Comparison of ENCODE assay signal across 23 cellular contexts in genomic region chr16:81061855-81062608, GRCh38. TPM values are rescaled to one million over a fixed set of nuclear protein-coding genes. Genes with fewer than 3 reads are reported as not detected.
DNase-seq lines count a peak whose midpoint lies in the region; ATAC-seq, FAIRE-seq and TF ChIP-seq lines count a peak whose summit lies in the region.
"Had no signal": no experiment of that assay in that cellular context is flagged by ENCODE, and none has a peak within 500 bp of the region (broad histone marks: within the 10 kb centered on the region; RNA-seq: fewer than 3 reads in every experiment).

No MANE protein-coding gene starts in this region.

- TF ChIP-seq CTCF in GM23338 (conservative IDR thresholded peaks at IDR 0.05; ENCODE audit: low read depth in 2 of 2) (peak in 1 of 2 experiments; percentile 53; a peak in 2 of 4 replicates), OCI-LY1 (IDR thresholded peaks at IDR 0.05; ENCODE audit: low read length) (peak; percentile 15; the same call in 1 of the 2 replicates), endodermal cell (conservative IDR thresholded peaks at IDR 0.05) (peak; percentile 43), osteoblast (IDR thresholded peaks at IDR 0.05; ENCODE audit: extremely low read depth, low read depth, low read length) (no peak), tibial nerve (IDR thresholded peaks at IDR 0.05) (no peak)

- no peak for TF ChIP-seq EP300 in tibial nerve (IDR thresholded peaks at IDR 0.05)

- no peak for FAIRE-seq in urothelium cell line (lab: Jason Lieb, UNC)
- FAIRE-seq: A549, HTR-8/SVneo had no signal

- H3K27ac ChIP-seq in GM23338 (ENCODE audit: low read depth), result 0 out of 2 replicates have a peak overlapping the region, but pooled peaks have one; percentile 39
- no peak overlapping the region for H3K27ac ChIP-seq in OCI-LY1 (ENCODE audit: low read depth, low read length, poor library complexity, severe bottlenecking)
- no peak overlapping the region for H3K27ac ChIP-seq in endodermal cell (ENCODE audit: low read depth, low read length)
- no peak overlapping the region for H3K27ac ChIP-seq in osteoblast (ENCODE audit: low read depth, low read length)
- H3K27ac ChIP-seq in tibial nerve, result no peak overlapping the region
- H3K27ac ChIP-seq: A549, PC-9 had no signal

- H3F3A ChIP-seq in GM23338 (replicated peaks; ENCODE audit: low read depth) (0 out of 2 replicates have a peak, but pooled peaks cover 3% of the 10 kb centered on the region), OCI-LY1 (ENCODE audit: insufficient read depth, low read length) (no peaks in the 10 kb centered on the region)

- H3K9me3 Mint-ChIP-seq in GM23338, result no peaks in the 10 kb centered on the region
- H3K9me3 Mint-ChIP-seq in endodermal cell, result no peaks in the 10 kb centered on the region
- H3K9me3 Mint-ChIP-seq: IgD-negative memory B cell had no signal

- H3K4me3 Mint-ChIP-seq in GM23338, result no peak overlapping the region
- no peak overlapping the region for H3K4me3 Mint-ChIP-seq in endodermal cell
- H3K4me3 Mint-ChIP-seq: B cell; CD4-positive, CD25-positive, alpha-beta regulatory T cell; IgD-negative memory B cell had no signal

- no peak overlapping the region for H3K27ac Mint-ChIP-seq in GM23338
- H3K27ac Mint-ChIP-seq in endodermal cell, result no peak overlapping the region
- H3K27ac Mint-ChIP-seq: B cell; CD4-positive, CD25-positive, alpha-beta regulatory T cell had no signal

- H3K4me2 ChIP-seq in GM23338 (0 out of 2 replicates have a peak overlapping the region, but pooled peaks have one; percentile 66), OCI-LY1 (ENCODE audit: low read length) (no peak overlapping the region), osteoblast (ENCODE audit: insufficient read depth, low read length) (no peak overlapping the region)
- H3K4me2 ChIP-seq: A549, PC-9 had no signal

- DNase-seq in GM23338 (ENCODE audit: low spot score) (no peak), endodermal cell (no peak), retina (peak; percentile 8), osteoblast (ENCODE audit: insufficient read length, low spot score, missing footprints) (no peak), urothelium cell line (ENCODE audit: low spot score) (no peak), tibial nerve (ENCODE audit: low spot score in 2 of 2) (no peak)
- DNase-seq: CD4-positive, CD25-positive, alpha-beta regulatory T cell; EL; GF-D8; Karpas-422; NCI-H1694; NCI-H2081; NCI-H446; NCI-H526; PC-9; RPMI8226; SHP77 had no signal

- no peak for TF ChIP-seq POLR2A in tibial nerve (IDR thresholded peaks at IDR 0.05)

- no peaks in the 10 kb centered on the region for H4K20me1 ChIP-seq in GM23338 (replicated peaks; ENCODE audit: insufficient read depth)
- H4K20me1 ChIP-seq in OCI-LY1 (ENCODE audit: insufficient read depth, low read length), result no peaks in the 10 kb centered on the region
- no peaks in the 10 kb centered on the region for H4K20me1 ChIP-seq in osteoblast (ENCODE audit: insufficient read depth, low read length)

- no peaks in the 10 kb centered on the region for H3K9me3 ChIP-seq in OCI-LY1 (ENCODE audit: low read length)
- H3K9me3 ChIP-seq in endodermal cell (ENCODE audit: control insufficient read depth, low read length), result no peaks in the 10 kb centered on the region
- no peaks in the 10 kb centered on the region for H3K9me3 ChIP-seq in osteoblast (ENCODE audit: low read depth, low read length)
- H3K9me3 ChIP-seq in tibial nerve, result no peaks in the 10 kb centered on the region
- H3K9me3 ChIP-seq: A549, HAP-1 had no signal

- H3K4me1 ChIP-seq in GM23338 (ENCODE audit: insufficient read depth) (peaks cover 19% of the 10 kb centered on the region), OCI-LY1 (ENCODE audit: insufficient read depth, low read length, severe bottlenecking) (no peaks in the 10 kb centered on the region), endodermal cell (ENCODE audit: control insufficient read depth, insufficient read depth, low read length) (no peaks in the 10 kb centered on the region), osteoblast (ENCODE audit: insufficient read depth, low read length) (no peaks in the 10 kb centered on the region), tibial nerve (no peaks in the 10 kb centered on the region)
- H3K4me1 ChIP-seq: A549 had no signal

- H3K27me3 Mint-ChIP-seq in GM23338 (ENCODE audit: insufficient read depth, low read depth, poor library complexity) (peaks cover 2% of the 10 kb centered on the region), endodermal cell (ENCODE audit: insufficient read depth) (no peaks in the 10 kb centered on the region)
- H3K27me3 Mint-ChIP-seq: B cell, IgD-negative memory B cell had no signal

- H3K9ac ChIP-seq in OCI-LY1 (ENCODE audit: low read length), result no peak overlapping the region
- no peak overlapping the region for H3K9ac ChIP-seq in endodermal cell (ENCODE audit: extremely low read depth, low read length, poor library complexity, severe bottlenecking)

- peaks cover 23% of the 10 kb centered on the region for H3K4me1 Mint-ChIP-seq in GM23338
- H3K4me1 Mint-ChIP-seq in endodermal cell, result no peaks in the 10 kb centered on the region
- H3K4me1 Mint-ChIP-seq: B cell, IgD-negative memory B cell had no signal

- WGBS in endodermal cell (ENCODE audit: insufficient coverage in 1 of 2, insufficient read length in 1 of 2), 2 experiments, result 92% methylated on average over 4 to 9 of the region's 10 CpGs
- 78 to 81% methylated on average over 10 of the region's 10 CpGs for WGBS in tibial nerve, 2 donors

- H3K27me3 ChIP-seq in GM23338 (ENCODE audit: insufficient read depth) (no peaks in the 10 kb centered on the region), OCI-LY1 (ENCODE audit: insufficient read depth, low read length) (no peaks in the 10 kb centered on the region), endodermal cell (ENCODE audit: control insufficient read depth, insufficient read depth, low read length, poor library complexity, severe bottlenecking) (no peaks in the 10 kb centered on the region), osteoblast (ENCODE audit: insufficient read depth, low read length) (no peaks in the 10 kb centered on the region), tibial nerve (no peaks in the 10 kb centered on the region)

- peak; percentile 61 for ATAC-seq in GM23338
- ATAC-seq: A549 had no signal

- H3K4me3 ChIP-seq in GM23338, result no peak overlapping the region
- H3K4me3 ChIP-seq in OCI-LY1 (ENCODE audit: low read depth, low read length, poor library complexity, severe bottlenecking), result no peak overlapping the region
- H3K4me3 ChIP-seq in endodermal cell (ENCODE audit: low read length), result no peak overlapping the region
- H3K4me3 ChIP-seq in osteoblast (ENCODE audit: insufficient read depth, low read length), result no peak overlapping the region
- H3K4me3 ChIP-seq in tibial nerve, result no peak overlapping the region
- H3K4me3 ChIP-seq: A549, HAP-1, PC-9 had no signal

- H3K79me2 ChIP-seq in GM23338 (replicated peaks; ENCODE audit: insufficient read depth), result no peaks in the 10 kb centered on the region
- H3K79me2 ChIP-seq in OCI-LY1 (ENCODE audit: insufficient read depth, low read length), result no peaks in the 10 kb centered on the region
- H3K79me2 ChIP-seq in osteoblast (ENCODE audit: insufficient read depth, low read length), result no peaks in the 10 kb centered on the region

- H3K36me3 ChIP-seq in GM23338 (ENCODE audit: insufficient read depth) (no peaks in the 10 kb centered on the region), OCI-LY1 (ENCODE audit: insufficient read depth, low read length) (no peaks in the 10 kb centered on the region), endodermal cell (ENCODE audit: control insufficient read depth, insufficient read depth, low read length) (no peaks in the 10 kb centered on the region), osteoblast (ENCODE audit: insufficient read depth, low read length) (no peaks in the 10 kb centered on the region), tibial nerve (peaks cover 0 to 15% (median 0%) of the 10 kb centered on the region in 3 donors)
- H3K36me3 ChIP-seq: HAP-1 had no signal

- H3K9me2 ChIP-seq in GM23338 (ENCODE audit: insufficient read depth) (no peaks in the 10 kb centered on the region), OCI-LY1 (ENCODE audit: low read depth, low read length) (no peaks in the 10 kb centered on the region)

- H3K36me3 Mint-ChIP-seq in GM23338 (ENCODE audit: low read depth) (no peaks in the 10 kb centered on the region; the same call in 2 of the 3 replicates), endodermal cell (ENCODE audit: low read depth) (peaks cover 10% of the 10 kb centered on the region)
- H3K36me3 Mint-ChIP-seq: CD4-positive, CD25-positive, alpha-beta regulatory T cell had no signal

- peak overlapping the region; percentile 85; the same call in 1 of the 2 replicates for H2AFZ ChIP-seq in GM23338
- no peak overlapping the region for H2AFZ ChIP-seq in OCI-LY1 (ENCODE audit: low read length)
- H2AFZ ChIP-seq in osteoblast (ENCODE audit: low read length), result no peak overlapping the region
- H2AFZ ChIP-seq: PC-9 had no signal

RNA-seq across cellular contexts. Expression of gene C16orf46, which starts 15.0 kb away (rescaled TPM):
- total RNA-seq in GM23338 (2014; rRNA removed; shearing (Covaris generic)), result 0.59 and 0.78 TPM in 2 replicates
- polyA plus RNA-seq in GM23338 (2016; fragmentation: Nextera tagmentation; extraction: Ambion mirVana), result 1.3 and 1.4 TPM in 2 replicates
- 1 to 10 TPM; 2.9 to 3.9 TPM for total RNA-seq in endodermal cell
- polyA plus RNA-seq in endodermal cell (2013, experiment 1 of 2), result 3.2 TPM
- polyA plus RNA-seq in endodermal cell (2013, experiment 2 of 2), result 2.9 TPM
- total RNA-seq in osteoblast, result 0.59 and 2.2 TPM in 2 replicates
- total RNA-seq in tibial nerve, result 1 to 10 TPM in 1 of 4 donors, under 1 TPM in 1, not detected in 2; 0.78 to 3.3 TPM
- total RNA-seq: B cell; CD4-positive, CD25-positive, alpha-beta regulatory T cell had no signal
- polyA plus RNA-seq: IgD-negative memory B cell had no signal

RNA-seq across cellular contexts. Expression of gene ATMIN, which starts 26.4 kb away (rescaled TPM):
- total RNA-seq in GM23338 (2014; rRNA removed; shearing (Covaris generic)), result 58.8 and 60.5 TPM in 2 replicates
- 20.6 and 22.0 TPM in 2 replicates for polyA plus RNA-seq in GM23338 (2016; fragmentation: Nextera tagmentation; extraction: Ambion mirVana)
- 10 to 100 TPM; 45.7 to 53.6 TPM for total RNA-seq in endodermal cell
- polyA plus RNA-seq in endodermal cell (2013, experiment 1 of 2), result 56.0 TPM
- polyA plus RNA-seq in endodermal cell (2013, experiment 2 of 2), result 54.3 TPM
- total RNA-seq in osteoblast, result 61.2 and 64.5 TPM in 2 replicates
- total RNA-seq in tibial nerve, result 10 to 100 TPM; 16.2 to 31.2 (median 24.4) TPM

RNA-seq across cellular contexts. Expression of gene GCSH, which starts 34.2 kb away (rescaled TPM):
- 103 and 118 TPM in 2 replicates for total RNA-seq in GM23338 (2014; rRNA removed; shearing (Covaris generic))
- polyA plus RNA-seq in GM23338 (2016; fragmentation: Nextera tagmentation; extraction: Ambion mirVana), result 389 and 397 TPM in 2 replicates
- total RNA-seq in endodermal cell, result 100 to 1,000 TPM; 109 to 118 TPM
- polyA plus RNA-seq in endodermal cell (2013, experiment 1 of 2), result 96.8 TPM
- 109 TPM for polyA plus RNA-seq in endodermal cell (2013, experiment 2 of 2)
- total RNA-seq in osteoblast, result 18.1 and 19.2 TPM in 2 replicates
- total RNA-seq in tibial nerve, result 10 to 100 TPM; 26.7 to 45.9 (median 29.7) TPM

RNA-seq across cellular contexts. Expression of gene CENPN, which starts 55.0 kb away (rescaled TPM):
- 43.6 and 54.9 TPM in 2 replicates for total RNA-seq in GM23338 (2014; rRNA removed; shearing (Covaris generic))
- 59.0 and 80.8 TPM in 2 replicates for polyA plus RNA-seq in GM23338 (2016; fragmentation: Nextera tagmentation; extraction: Ambion mirVana)
- total RNA-seq in endodermal cell (10 to 100 TPM; 45.1 to 52.8 TPM), osteoblast (19.9 and 20.6 TPM in 2 replicates), tibial nerve (1 to 10 TPM; 1.8 to 8.1 (median 4.2) TPM)
- polyA plus RNA-seq in endodermal cell (2013, experiment 1 of 2), result 53.6 TPM
- 55.8 TPM for polyA plus RNA-seq in endodermal cell (2013, experiment 2 of 2)

RNA-seq across cellular contexts. Expression of gene CMC2, which starts 55.3 kb away (rescaled TPM):
- 35.7 and 63.3 TPM in 2 replicates for total RNA-seq in GM23338 (2014; rRNA removed; shearing (Covaris generic))
- polyA plus RNA-seq in GM23338 (2016; fragmentation: Nextera tagmentation; extraction: Ambion mirVana), result 211 and 241 TPM in 2 replicates
- total RNA-seq in endodermal cell (100 to 1,000 TPM in 1 of 2 donors, 10 to 100 TPM in 1; 73.8 to 103 TPM), osteoblast (13.6 and 18.5 TPM in 2 replicates), tibial nerve (10 to 100 TPM; 20.0 to 38.7 (median 35.2) TPM)
- 127 TPM for polyA plus RNA-seq in endodermal cell (2013, experiment 1 of 2)
- 147 TPM for polyA plus RNA-seq in endodermal cell (2013, experiment 2 of 2)

Comparison
In these comparisons a context has a peak if more than half of its experiments do, and no peak if none do; other contexts are left out.
1. CTCF ChIP-seq: peak in OCI-LY1 (single experiment) and endodermal cell (single experiment); none in osteoblast (single experiment) and tibial nerve (0 of 5).